ENCODE assay signal across 1 cellular context in the genomic region with DNA sequence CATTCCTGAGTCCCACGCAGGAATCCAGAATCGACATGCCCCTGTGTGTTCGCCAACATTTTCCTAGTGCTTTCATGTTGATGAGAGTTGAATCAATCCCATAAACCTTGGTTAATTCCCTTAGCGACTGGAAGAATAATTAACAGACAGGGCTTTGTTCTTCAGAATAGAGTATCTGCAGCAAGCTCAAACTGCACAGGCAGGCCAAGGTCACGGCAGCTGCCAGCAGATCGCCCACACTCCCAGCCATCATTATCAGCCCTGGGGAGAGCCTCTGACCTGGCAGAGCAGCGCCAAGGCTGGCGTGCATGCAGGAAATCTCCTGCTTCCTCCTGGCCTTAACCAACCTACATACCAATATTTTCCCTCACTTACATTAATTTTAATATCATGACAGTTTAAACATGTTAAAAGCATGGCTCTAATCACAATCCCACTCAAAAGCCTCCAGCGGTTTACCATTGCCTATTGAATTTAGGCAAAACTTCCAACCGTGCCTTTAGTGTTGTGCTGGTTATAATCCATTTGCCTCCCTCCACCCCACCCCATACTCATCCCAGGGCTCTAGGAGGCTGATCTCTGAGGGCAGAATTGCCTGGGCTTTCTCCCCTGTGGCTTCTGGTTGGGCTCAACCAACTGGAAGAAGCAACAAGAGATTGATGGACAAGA.
TF ChIP-seq lines count a peak whose summit lies in the region.

No MANE protein-coding gene starts in this region.

TF ChIP-seq in HepG2, 621 proteins besides CTCF, POLR2A, EP300 and RAD21 (continued from another document):
- no peak for TF ChIP-seq ZNF281 (CRISPR knock-in tag; IDR thresholded peaks at IDR 0.05; ENCODE audit: borderline replicate concordance)
- peak; percentile 91; the same call in 1 of the 2 replicates for TF ChIP-seq ZNF292 (CRISPR knock-in tag; IDR thresholded peaks at IDR 0.05; ENCODE audit: borderline replicate concordance, low read depth)
- no peak for TF ChIP-seq ZNF7 (CRISPR knock-in tag; IDR thresholded peaks at IDR 0.05)
- TF ChIP-seq, protein P1, sequence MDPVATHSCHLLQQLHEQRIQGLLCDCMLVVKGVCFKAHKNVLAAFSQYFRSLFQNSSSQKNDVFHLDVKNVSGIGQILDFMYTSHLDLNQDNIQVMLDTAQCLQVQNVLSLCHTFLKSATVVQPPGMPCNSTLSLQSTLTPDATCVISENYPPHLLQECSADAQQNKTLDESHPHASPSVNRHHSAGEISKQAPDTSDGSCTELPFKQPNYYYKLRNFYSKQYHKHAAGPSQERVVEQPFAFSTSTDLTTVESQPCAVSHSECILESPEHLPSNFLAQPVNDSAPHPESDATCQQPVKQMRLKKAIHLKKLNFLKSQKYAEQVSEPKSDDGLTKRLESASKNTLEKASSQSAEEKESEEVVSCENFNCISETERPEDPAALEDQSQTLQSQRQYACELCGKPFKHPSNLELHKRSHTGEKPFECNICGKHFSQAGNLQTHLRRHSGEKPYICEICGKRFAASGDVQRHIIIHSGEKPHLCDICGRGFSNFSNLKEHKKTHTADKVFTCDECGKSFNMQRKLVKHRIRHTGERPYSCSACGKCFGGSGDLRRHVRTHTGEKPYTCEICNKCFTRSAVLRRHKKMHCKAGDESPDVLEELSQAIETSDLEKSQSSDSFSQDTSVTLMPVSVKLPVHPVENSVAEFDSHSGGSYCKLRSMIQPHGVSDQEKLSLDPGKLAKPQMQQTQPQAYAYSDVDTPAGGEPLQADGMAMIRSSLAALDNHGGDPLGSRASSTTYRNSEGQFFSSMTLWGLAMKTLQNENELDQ (CRISPR knock-in tag; IDR thresholded peaks at IDR 0.05; ENCODE audit: borderline replicate concordance) = no peak
- no peak for TF ChIP-seq SOX6 (IDR thresholded peaks at IDR 0.05)
- peak; percentile 80 for TF ChIP-seq SOX6 (CRISPR knock-in tag; IDR thresholded peaks at IDR 0.05)
- TF ChIP-seq LBX2 (CRISPR knock-in tag; IDR thresholded peaks at IDR 0.05; ENCODE audit: borderline replicate concordance) = no peak
- no peak for TF ChIP-seq ZEB1 (IDR thresholded peaks at IDR 0.05; ENCODE audit: insufficient replicate concordance, low read depth)
- TF ChIP-seq ZMYM4 (CRISPR knock-in tag; IDR thresholded peaks at IDR 0.05) = no peak
- TF ChIP-seq IRF2 (CRISPR knock-in tag; IDR thresholded peaks at IDR 0.05) = no peak
- TF ChIP-seq ZFP90 (CRISPR knock-in tag; IDR thresholded peaks at IDR 0.05; ENCODE audit: borderline replicate concordance) = no peak
- TF ChIP-seq HOXA9 (CRISPR knock-in tag; IDR thresholded peaks at IDR 0.05; ENCODE audit: borderline replicate concordance) = no peak
- no peak for TF ChIP-seq EEA1 (CRISPR knock-in tag; IDR thresholded peaks at IDR 0.05; ENCODE audit: borderline replicate concordance)
- TF ChIP-seq AGO1 (IDR thresholded peaks at IDR 0.05; ENCODE audit: low read depth, low read length, poor library complexity, severe bottlenecking) = no peak
- no peak for TF ChIP-seq ZNF160 (CRISPR knock-in tag; IDR thresholded peaks at IDR 0.05)
- TF ChIP-seq, protein P2, sequence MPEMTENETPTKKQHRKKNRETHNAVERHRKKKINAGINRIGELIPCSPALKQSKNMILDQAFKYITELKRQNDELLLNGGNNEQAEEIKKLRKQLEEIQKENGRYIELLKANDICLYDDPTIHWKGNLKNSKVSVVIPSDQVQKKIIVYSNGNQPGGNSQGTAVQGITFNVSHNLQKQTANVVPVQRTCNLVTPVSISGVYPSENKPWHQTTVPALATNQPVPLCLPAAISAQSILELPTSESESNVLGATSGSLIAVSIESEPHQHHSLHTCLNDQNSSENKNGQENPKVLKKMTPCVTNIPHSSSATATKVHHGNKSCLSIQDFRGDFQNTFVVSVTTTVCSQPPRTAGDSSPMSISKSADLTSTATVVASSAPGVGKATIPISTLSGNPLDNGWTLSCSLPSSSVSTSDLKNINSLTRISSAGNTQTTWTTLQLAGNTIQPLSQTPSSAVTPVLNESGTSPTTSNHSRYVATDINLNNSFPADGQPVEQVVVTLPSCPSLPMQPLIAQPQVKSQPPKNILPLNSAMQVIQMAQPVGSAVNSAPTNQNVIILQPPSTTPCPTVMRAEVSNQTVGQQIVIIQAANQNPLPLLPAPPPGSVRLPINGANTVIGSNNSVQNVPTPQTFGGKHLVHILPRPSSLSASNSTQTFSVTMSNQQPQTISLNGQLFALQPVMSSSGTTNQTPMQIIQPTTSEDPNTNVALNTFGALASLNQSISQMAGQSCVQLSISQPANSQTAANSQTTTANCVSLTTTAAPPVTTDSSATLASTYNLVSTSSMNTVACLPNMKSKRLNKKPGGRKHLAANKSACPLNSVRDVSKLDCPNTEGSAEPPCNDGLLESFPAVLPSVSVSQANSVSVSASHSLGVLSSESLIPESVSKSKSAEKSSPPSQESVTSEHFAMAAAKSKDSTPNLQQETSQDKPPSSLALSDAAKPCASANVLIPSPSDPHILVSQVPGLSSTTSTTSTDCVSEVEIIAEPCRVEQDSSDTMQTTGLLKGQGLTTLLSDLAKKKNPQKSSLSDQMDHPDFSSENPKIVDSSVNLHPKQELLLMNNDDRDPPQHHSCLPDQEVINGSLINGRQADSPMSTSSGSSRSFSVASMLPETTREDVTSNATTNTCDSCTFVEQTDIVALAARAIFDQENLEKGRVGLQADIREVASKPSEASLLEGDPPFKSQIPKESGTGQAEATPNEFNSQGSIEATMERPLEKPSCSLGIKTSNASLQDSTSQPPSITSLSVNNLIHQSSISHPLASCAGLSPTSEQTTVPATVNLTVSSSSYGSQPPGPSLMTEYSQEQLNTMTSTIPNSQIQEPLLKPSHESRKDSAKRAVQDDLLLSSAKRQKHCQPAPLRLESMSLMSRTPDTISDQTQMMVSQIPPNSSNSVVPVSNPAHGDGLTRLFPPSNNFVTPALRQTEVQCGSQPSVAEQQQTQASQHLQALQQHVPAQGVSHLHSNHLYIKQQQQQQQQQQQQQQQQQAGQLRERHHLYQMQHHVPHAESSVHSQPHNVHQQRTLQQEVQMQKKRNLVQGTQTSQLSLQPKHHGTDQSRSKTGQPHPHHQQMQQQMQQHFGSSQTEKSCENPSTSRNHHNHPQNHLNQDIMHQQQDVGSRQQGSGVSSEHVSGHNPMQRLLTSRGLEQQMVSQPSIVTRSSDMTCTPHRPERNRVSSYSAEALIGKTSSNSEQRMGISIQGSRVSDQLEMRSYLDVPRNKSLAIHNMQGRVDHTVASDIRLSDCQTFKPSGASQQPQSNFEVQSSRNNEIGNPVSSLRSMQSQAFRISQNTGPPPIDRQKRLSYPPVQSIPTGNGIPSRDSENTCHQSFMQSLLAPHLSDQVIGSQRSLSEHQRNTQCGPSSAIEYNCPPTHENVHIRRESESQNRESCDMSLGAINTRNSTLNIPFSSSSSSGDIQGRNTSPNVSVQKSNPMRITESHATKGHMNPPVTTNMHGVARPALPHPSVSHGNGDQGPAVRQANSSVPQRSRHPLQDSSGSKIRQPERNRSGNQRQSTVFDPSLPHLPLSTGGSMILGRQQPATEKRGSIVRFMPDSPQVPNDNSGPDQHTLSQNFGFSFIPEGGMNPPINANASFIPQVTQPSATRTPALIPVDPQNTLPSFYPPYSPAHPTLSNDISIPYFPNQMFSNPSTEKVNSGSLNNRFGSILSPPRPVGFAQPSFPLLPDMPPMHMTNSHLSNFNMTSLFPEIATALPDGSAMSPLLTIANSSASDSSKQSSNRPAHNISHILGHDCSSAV (CRISPR knock-in tag; IDR thresholded peaks at IDR 0.05; ENCODE audit: borderline replicate concordance) = no peak
- TF ChIP-seq NR3C1 (CRISPR knock-in tag; IDR thresholded peaks at IDR 0.05) = no peak
- TF ChIP-seq NCOA5 (CRISPR knock-in tag; IDR thresholded peaks at IDR 0.05) = no peak
- TF ChIP-seq ZNF674 (CRISPR knock-in tag; IDR thresholded peaks at IDR 0.05; ENCODE audit: low read depth) = no peak
- no peak for TF ChIP-seq MAZ (IDR thresholded peaks at IDR 0.05; ENCODE audit: borderline replicate concordance, low read depth, low read length)
- no peak for TF ChIP-seq MAZ (CRISPR knock-in tag; IDR thresholded peaks at IDR 0.05; ENCODE audit: low read depth)
- TF ChIP-seq RFXAP (CRISPR knock-in tag; IDR thresholded peaks at IDR 0.05; ENCODE audit: borderline replicate concordance) = 0 out of 2 replicates have a peak, but pooled peaks have one; percentile 23
- TF ChIP-seq, protein P3, sequence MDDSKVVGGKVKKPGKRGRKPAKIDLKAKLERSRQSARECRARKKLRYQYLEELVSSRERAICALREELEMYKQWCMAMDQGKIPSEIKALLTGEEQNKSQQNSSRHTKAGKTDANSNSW (CRISPR knock-in tag; IDR thresholded peaks at IDR 0.05; ENCODE audit: borderline replicate concordance) = no peak
- TF ChIP-seq FOXK1 (CRISPR knock-in tag; IDR thresholded peaks at IDR 0.05; ENCODE audit: borderline replicate concordance, low read depth) = no peak
- TF ChIP-seq GABPA (IDR thresholded peaks at IDR 0.05; ENCODE audit: low read depth, low read length) = no peak
- TF ChIP-seq GABPA (CRISPR knock-in tag; IDR thresholded peaks at IDR 0.05; ENCODE audit: low read depth) = no peak
- peak; percentile 34; the same call in 1 of the 2 replicates for TF ChIP-seq HMG20A (CRISPR knock-in tag; IDR thresholded peaks at IDR 0.05; ENCODE audit: borderline replicate concordance)
- no peak for TF ChIP-seq ZKSCAN8 (CRISPR knock-in tag; IDR thresholded peaks at IDR 0.05; ENCODE audit: borderline replicate concordance)
- TF ChIP-seq GATAD2A (CRISPR knock-in tag; IDR thresholded peaks at IDR 0.05) = peak; percentile 48; the same call in 1 of the 2 replicates
- TF ChIP-seq SALL1 (CRISPR knock-in tag; IDR thresholded peaks at IDR 0.05) = peak; percentile 84
- TF ChIP-seq AGO2 (optimal IDR thresholded peaks at IDR 0.05; ENCODE audit: low read depth, low read length) = no peak
- TF ChIP-seq RARA (CRISPR knock-in tag; IDR thresholded peaks at IDR 0.05) = peak; percentile 35; the same call in 1 of the 2 replicates
- TF ChIP-seq ZNF781 (CRISPR knock-in tag; IDR thresholded peaks at IDR 0.05; ENCODE audit: borderline replicate concordance, not compliant biosample characterization) = no peak
- TF ChIP-seq ZNF746 (CRISPR knock-in tag; IDR thresholded peaks at IDR 0.05) = no peak
- no peak for TF ChIP-seq DR1 (CRISPR knock-in tag; IDR thresholded peaks at IDR 0.05)
- no peak for TF ChIP-seq ZNF251 (CRISPR knock-in tag; IDR thresholded peaks at IDR 0.05)
- TF ChIP-seq ZNF775 (CRISPR knock-in tag; IDR thresholded peaks at IDR 0.05; ENCODE audit: borderline replicate concordance) = no peak
- no peak for TF ChIP-seq BCLAF1 (IDR thresholded peaks at IDR 0.05)
- no peak for TF ChIP-seq ZNF563 (CRISPR knock-in tag; IDR thresholded peaks at IDR 0.05)
- TF ChIP-seq ZBTB10 (CRISPR knock-in tag; IDR thresholded peaks at IDR 0.05; ENCODE audit: borderline replicate concordance) = no peak
- no peak for TF ChIP-seq TBP (CRISPR knock-in tag; IDR thresholded peaks at IDR 0.05)
- TF ChIP-seq PRMT3 (CRISPR knock-in tag; IDR thresholded peaks at IDR 0.05; ENCODE audit: borderline replicate concordance, low read depth) = no peak
TF ChIP-seq in HepG2: peak in this region for 25.
